11 cellular contexts compared by ENCODE assay signal in the genomic region with DNA sequence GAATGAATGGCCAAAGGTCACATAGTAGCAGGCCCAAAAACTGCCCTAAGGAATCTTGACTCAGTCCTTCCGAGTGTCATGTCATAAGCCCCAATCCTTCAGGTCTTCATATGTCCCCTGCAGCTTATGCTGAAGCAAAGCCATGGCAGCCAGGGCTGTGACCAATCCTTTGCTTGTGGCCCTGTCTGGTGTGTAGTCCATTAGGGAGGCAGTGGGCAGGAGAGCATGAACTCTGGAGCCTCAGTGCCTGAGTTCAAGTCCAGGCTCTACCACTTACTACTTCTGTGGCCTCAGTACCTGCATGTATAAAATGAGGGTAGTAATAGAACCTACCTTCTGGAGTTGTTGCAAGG. TPM values are rescaled to one million over a fixed set of nuclear protein-coding genes. Genes with fewer than 3 reads are reported as not detected.
DNase-seq lines count a peak whose midpoint lies in the region; ATAC-seq and TF ChIP-seq lines count a peak whose summit lies in the region.
"Had no signal": no experiment of that assay in that cellular context is flagged by ENCODE, and none has a peak within 500 bp of the region (broad histone marks: within the 10 kb centered on the region; RNA-seq: fewer than 3 reads in every experiment).

No MANE protein-coding gene starts in this region.

- no peaks in the 10 kb centered on the region for H3K9me3 Mint-ChIP-seq in T-helper 1 cell treated with Interleukin-12 subunit alpha and Interleukin-12 subunit beta and Interleukin-4 antibody, amounts not matched to agents 30 μg/mL and 1 μg/mL, for 36 hours
- H3K9me3 Mint-ChIP-seq: activated naive CD4-positive, alpha-beta T cell treated with anti-CD3 and anti-CD28 coated beads for 36 hours had no signal

- H3K9me3 ChIP-seq in right atrium auricular region (no peaks in the 10 kb centered on the region), gastrocnemius medialis (no peaks in the 10 kb centered on the region)

- TF ChIP-seq CTCF in RWPE1 (conservative IDR thresholded peaks at IDR 0.05; ENCODE audit: low read depth) (no peak), right atrium auricular region (IDR thresholded peaks at IDR 0.05) (no peak), gastrocnemius medialis (IDR thresholded peaks at IDR 0.05 in 4 of 5, conservative IDR thresholded peaks at IDR 0.05 in 1 of 5) (no peak)

- peak overlapping the region; percentile 49 for H3K4me3 Mint-ChIP-seq in T-helper 1 cell treated with Interleukin-12 subunit alpha and Interleukin-12 subunit beta and Interleukin-4 antibody, amounts not matched to agents 30 μg/mL and 1 μg/mL, for 36 hours
- H3K4me3 Mint-ChIP-seq: activated naive CD4-positive, alpha-beta T cell treated with anti-CD3 and anti-CD28 coated beads for 36 hours had no signal

- H3K27ac ChIP-seq in RWPE1 (peak overlapping the region; percentile 94), right atrium auricular region (peak overlapping the region; percentile 65 to 86), gastrocnemius medialis (peak overlapping the region; percentile 5 to 70 (median 48))

- TF ChIP-seq POLR2A in gastrocnemius medialis (IDR thresholded peaks at IDR 0.05): no peak

- H3K36me3 ChIP-seq in right atrium auricular region: peaks cover 20% of the 10 kb centered on the region
- no peaks in the 10 kb centered on the region for H3K36me3 ChIP-seq in gastrocnemius medialis

- no peaks in the 10 kb centered on the region for H3K27me3 ChIP-seq in right atrium auricular region
- H3K27me3 ChIP-seq in gastrocnemius medialis: no peaks in the 10 kb centered on the region

- H3K4me3 ChIP-seq in right atrium auricular region: no peak overlapping the region
- no peak overlapping the region for H3K4me3 ChIP-seq in gastrocnemius medialis

- DNase-seq in T-helper 1 cell (no peak), RWPE1 (ENCODE audit: low spot score) (no peak), right atrium auricular region (ENCODE audit: low spot score) (no peak), gastrocnemius medialis (peak in 1 of 2 donors; percentile 8), NCI-H446 treated with DMSO at 0.1 percent for 48 hours (lab: John Stamatoyannopoulos, UW) (no peak), NCI-H2081 (lab: John Stamatoyannopoulos, UW) (no peak)
- DNase-seq in stimulated activated CD4-positive, alpha-beta T cell treated with anti-CD3 and anti-CD28 coated beads, Interleukin-4, amount 100 ng/mL, for 4 hours: no peak
- DNase-seq: activated naive CD4-positive, alpha-beta T cell treated with anti-CD3 and anti-CD28 coated beads for 36 hours; IMR-90; stimulated activated CD4-positive, alpha-beta T cell treated with anti-CD3 and anti-CD28 coated beads, Interleukin-4, amount 100 ng/mL, for 24 hours had no signal

- CTCF ChIA-PET in RWPE1 (lab: Yijun Ruan, JAX): interaction anchor here (1.1 to 1.2 kb wide), 2 partner anchors 19 to 184 kb away, joined by 3 to 4 read pairs; a partner anchor contains a TSS

- no peak for ATAC-seq in gastrocnemius medialis

- in situ Hi-C loops in gastrocnemius medialis (cut with MboI; ENCODE audit: low sequenced_read_pairs in 4 of 4): no loop called here

- H3K4me1 ChIP-seq in right atrium auricular region: peaks cover 0 to 90% of the 10 kb centered on the region in 2 donors
- peaks cover 3 to 10% of the 10 kb centered on the region in 2 donors for H3K4me1 ChIP-seq in gastrocnemius medialis

- intact Hi-C loops in gastrocnemius medialis (cut with DNase I; ENCODE audit: low total_unique reads): no loop called here

- H3K36me3 Mint-ChIP-seq in T-helper 1 cell treated with Interleukin-12 subunit alpha and Interleukin-12 subunit beta and Interleukin-4 antibody, amounts not matched to agents 30 μg/mL and 1 μg/mL, for 36 hours (ENCODE audit: low read depth): peaks cover 30% of the 10 kb centered on the region

- H3K27ac Mint-ChIP-seq in T-helper 1 cell treated with Interleukin-12 subunit alpha and Interleukin-12 subunit beta and Interleukin-4 antibody, amounts not matched to agents 30 μg/mL and 1 μg/mL, for 36 hours: peak overlapping the region; percentile 82
- H3K27ac Mint-ChIP-seq: activated naive CD4-positive, alpha-beta T cell treated with anti-CD3 and anti-CD28 coated beads for 36 hours had no signal

- peaks cover 4% of the 10 kb centered on the region for H3K27me3 Mint-ChIP-seq in T-helper 1 cell treated with Interleukin-12 subunit alpha and Interleukin-12 subunit beta and Interleukin-4 antibody, amounts not matched to agents 30 μg/mL and 1 μg/mL, for 36 hours (ENCODE audit: low read depth)

- POLR2A ChIA-PET in RWPE1 (lab: Yijun Ruan, JAX; ENCODE audit: low non-redundant PET): interaction anchor here (0.8 kb wide), 1 partner anchor 21 kb away, joined by 3 read pairs; a partner anchor contains a TSS

- peaks cover 73% of the 10 kb centered on the region for H3K4me1 Mint-ChIP-seq in T-helper 1 cell treated with Interleukin-12 subunit alpha and Interleukin-12 subunit beta and Interleukin-4 antibody, amounts not matched to agents 30 μg/mL and 1 μg/mL, for 36 hours (ENCODE audit: low read depth)

RNA-seq across cellular contexts. Expression of a gene that starts 20.3 kb away (rescaled TPM):
- total RNA-seq in right atrium auricular region: 10 to 100 TPM; 26.1 to 28.1 TPM
- 10 to 100 TPM in 3 of 4 donors, 1 to 10 TPM in 1; 8.8 to 18.8 (median 14.5) TPM for total RNA-seq in gastrocnemius medialis
